8 cellular contexts compared by ENCODE assay signal in genomic region chrX:1592863-1593201, GRCh38. TPM values are rescaled to one million over a fixed set of nuclear protein-coding genes. Genes with fewer than 3 reads are reported as not detected.
A peak's percentile ranks its signal among the peaks of the same experiment; 100 is the strongest.
DNase-seq lines count a peak whose midpoint lies in the region; ATAC-seq and TF ChIP-seq lines count a peak whose summit lies in the region.

No MANE protein-coding gene starts in this region.

- H3K36me3 ChIP-seq in CD4-positive, CD25-positive, alpha-beta regulatory T cell (ENCODE audit: control insufficient read depth, insufficient read depth, low read length) = peaks cover 38% of the 10 kb centered on the region
- peaks cover 45% of the 10 kb centered on the region for H3K36me3 ChIP-seq in OCI-LY1 (ENCODE audit: insufficient read depth, low read length)
- H3K36me3 ChIP-seq in endodermal cell (ENCODE audit: control insufficient read depth, insufficient read depth, low read length) = peaks cover 32% of the 10 kb centered on the region
- H3K36me3 ChIP-seq in neural cell (ENCODE audit: insufficient read depth, low read length) = peaks cover 5% of the 10 kb centered on the region

- peaks cover 20% of the 10 kb centered on the region for H3K36me3 Mint-ChIP-seq in CD4-positive, CD25-positive, alpha-beta regulatory T cell
- peaks cover 40% of the 10 kb centered on the region for H3K36me3 Mint-ChIP-seq in endodermal cell (ENCODE audit: low read depth)

- H3K9ac ChIP-seq in OCI-LY1 (ENCODE audit: low read length) (peak overlapping the region; percentile 87), endodermal cell (ENCODE audit: extremely low read depth, low read length, poor library complexity, severe bottlenecking) (peak overlapping the region; percentile 80), neural cell (ENCODE audit: low read length) (peak overlapping the region; percentile 89)

- no peak overlapping the region for H2AFZ ChIP-seq in OCI-LY1 (ENCODE audit: low read length)
- no peak overlapping the region for H2AFZ ChIP-seq in neural cell (ENCODE audit: low read depth, low read length)

- TF ChIP-seq EP300 in neural cell (conservative IDR thresholded peaks at IDR 0.05; ENCODE audit: poor library complexity, severe bottlenecking) = no peak

- peak overlapping the region; percentile 67 for H3K4me3 ChIP-seq in CD4-positive, CD25-positive, alpha-beta regulatory T cell (ENCODE audit: low read depth, low read length)
- H3K4me3 ChIP-seq in OCI-LY1 (ENCODE audit: low read depth, low read length, poor library complexity, severe bottlenecking) (peak overlapping the region; percentile 92), endodermal cell (ENCODE audit: low read length) (peak overlapping the region; percentile 93), neural cell (ENCODE audit: low read length) (peak overlapping the region; percentile 88)

- H4K20me1 ChIP-seq in OCI-LY1 (ENCODE audit: insufficient read depth, low read length) (no peaks in the 10 kb centered on the region), neural cell (ENCODE audit: insufficient read depth) (peaks cover 3% of the 10 kb centered on the region)

- H3K9me3 ChIP-seq in CD4-positive, CD25-positive, alpha-beta regulatory T cell (ENCODE audit: control insufficient read depth in 2 of 2, low read length in 2 of 2) = no peaks in the 10 kb centered on the region
- H3K9me3 ChIP-seq in OCI-LY1 (ENCODE audit: low read length) (no peaks in the 10 kb centered on the region), endodermal cell (ENCODE audit: control insufficient read depth, low read length) (no peaks in the 10 kb centered on the region), neural cell (ENCODE audit: low read length) (no peaks in the 10 kb centered on the region)

- H3K27ac ChIP-seq in CD4-positive, CD25-positive, alpha-beta regulatory T cell (ENCODE audit: insufficient read depth, low read length, poor library complexity, severe bottlenecking) = peak overlapping the region; percentile 74
- peak overlapping the region; percentile 22 for H3K27ac ChIP-seq in OCI-LY1 (ENCODE audit: low read depth, low read length, poor library complexity, severe bottlenecking)
- H3K27ac ChIP-seq in endodermal cell (ENCODE audit: low read depth, low read length) = no peak overlapping the region
- H3K27ac ChIP-seq in neural cell (ENCODE audit: low read length) = no peak overlapping the region

- TF ChIP-seq CTCF in OCI-LY1 (IDR thresholded peaks at IDR 0.05; ENCODE audit: low read length) (no peak), endodermal cell (conservative IDR thresholded peaks at IDR 0.05) (no peak), neural cell (IDR thresholded peaks at IDR 0.05; ENCODE audit: poor library complexity, severe bottlenecking) (no peak)

- H3K9me2 ChIP-seq in OCI-LY1 (ENCODE audit: low read depth, low read length) (no peaks in the 10 kb centered on the region), neural cell (ENCODE audit: insufficient read depth, low read length) (no peaks in the 10 kb centered on the region)

- peaks cover 27% of the 10 kb centered on the region for H3K4me1 ChIP-seq in CD4-positive, CD25-positive, alpha-beta regulatory T cell (ENCODE audit: control insufficient read depth, insufficient read depth, low read length, poor library complexity, severe bottlenecking)
- H3K4me1 ChIP-seq in OCI-LY1 (ENCODE audit: insufficient read depth, low read length, severe bottlenecking) (peaks cover 22% of the 10 kb centered on the region), endodermal cell (ENCODE audit: control insufficient read depth, insufficient read depth, low read length) (peaks cover 4% of the 10 kb centered on the region)

- peaks cover 0 to 34% (median 13%) of the 10 kb centered on the region in 4 donors for H3K4me1 Mint-ChIP-seq in CD4-positive, CD25-positive, alpha-beta regulatory T cell
- peaks cover 10% of the 10 kb centered on the region for H3K4me1 Mint-ChIP-seq in endodermal cell

- 36 to 38% methylated on average over 9 to 12 of the region's 12 CpGs for WGBS in endodermal cell (ENCODE audit: insufficient coverage in 1 of 2, insufficient read length in 1 of 2), 2 experiments

- H3K4me3 Mint-ChIP-seq in CD4-positive, CD25-positive, alpha-beta regulatory T cell = peak overlapping the region; percentile 90 to 95 (median 94)
- H3K4me3 Mint-ChIP-seq in endodermal cell = peak overlapping the region; percentile 92

- POLR2A ChIA-PET in HEK293T (lab: Yijun Ruan, JAX) = no interaction called here

- no peaks in the 10 kb centered on the region for H3K27me3 ChIP-seq in CD4-positive, CD25-positive, alpha-beta regulatory T cell (ENCODE audit: control insufficient read depth, insufficient read depth, low read length)
- H3K27me3 ChIP-seq in OCI-LY1 (ENCODE audit: insufficient read depth, low read length) (no peaks in the 10 kb centered on the region), endodermal cell (ENCODE audit: control insufficient read depth, insufficient read depth, low read length, poor library complexity, severe bottlenecking) (no peaks in the 10 kb centered on the region), neural cell (ENCODE audit: insufficient read depth, low read depth, low read length) (no peaks in the 10 kb centered on the region)

- H3K27me3 Mint-ChIP-seq in CD4-positive, CD25-positive, alpha-beta regulatory T cell = no peaks in the 10 kb centered on the region
- no peaks in the 10 kb centered on the region for H3K27me3 Mint-ChIP-seq in endodermal cell (ENCODE audit: insufficient read depth)

- DNase-seq in CD4-positive, CD25-positive, alpha-beta regulatory T cell = no peak
- no peak for DNase-seq in endodermal cell
- DNase-seq in GM03348 (ENCODE audit: low spot score) = no peak
- no peak for DNase-seq in islet precursor cell
- no peak for DNase-seq in HEK293T (ENCODE audit: extremely low spot score)

- TF ChIP-seq RAD21 in neural cell (conservative IDR thresholded peaks at IDR 0.05) = no peak

- peaks cover 26% of the 10 kb centered on the region for H3K79me2 ChIP-seq in OCI-LY1 (ENCODE audit: insufficient read depth, low read length)
- peaks cover 27% of the 10 kb centered on the region for H3K79me2 ChIP-seq in neural cell (replicated peaks; ENCODE audit: insufficient read depth, low read length)

- no peak for ATAC-seq in CD4-positive, CD25-positive, alpha-beta regulatory T cell (ENCODE audit: low read depth in 2 of 2)
- peak; percentile 21 for ATAC-seq in GM21717 (IDR thresholded peaks at IDR 0.05; ENCODE audit: unreplicated experiment)

- CTCF ChIA-PET in HEK293T (lab: Yijun Ruan, JAX) = no interaction called here

- peak overlapping the region; percentile 91 for H3K4me2 ChIP-seq in OCI-LY1 (ENCODE audit: low read length)
- peak overlapping the region; percentile 82 for H3K4me2 ChIP-seq in neural cell (ENCODE audit: low read length)

- H3K27ac Mint-ChIP-seq in CD4-positive, CD25-positive, alpha-beta regulatory T cell = peak overlapping the region; percentile 79 to 97 (median 93)
- H3K27ac Mint-ChIP-seq in endodermal cell = peak overlapping the region; percentile 90

- H3F3A ChIP-seq in OCI-LY1 (ENCODE audit: insufficient read depth, low read length) (peaks cover 12% of the 10 kb centered on the region; the same call in 1 of the 2 replicates), neural cell (ENCODE audit: insufficient read depth, low read length, poor library complexity, severe bottlenecking) (no peaks in the 10 kb centered on the region)

- peaks cover 0 to 1% (median 0%) of the 10 kb centered on the region in 7 donors for H3K9me3 Mint-ChIP-seq in CD4-positive, CD25-positive, alpha-beta regulatory T cell
- no peaks in the 10 kb centered on the region for H3K9me3 Mint-ChIP-seq in endodermal cell

TF ChIP-seq in neural cell, 6 proteins besides CTCF, POLR2A, EP300 and RAD21:
- no peak for TF ChIP-seq MXI1 (conservative IDR thresholded peaks at IDR 0.05; ENCODE audit: poor library complexity, severe bottlenecking)

TF ChIP-seq in HEK293T, 16 proteins besides CTCF, POLR2A, EP300 and RAD21:
- TF ChIP-seq ELF4 (IDR thresholded peaks at IDR 0.05) (no peak), L3MBTL2 (conservative IDR thresholded peaks at IDR 0.05) (no peak), FOXM1 (IDR thresholded peaks at IDR 0.05; ENCODE audit: borderline replicate concordance) (no peak), FOXK2 (IDR thresholded peaks at IDR 0.05) (no peak), HDGF (IDR thresholded peaks at IDR 0.05; ENCODE audit: borderline replicate concordance) (no peak), BHLHE40 (IDR thresholded peaks at IDR 0.05; ENCODE audit: borderline replicate concordance) (no peak), ARNT (IDR thresholded peaks at IDR 0.05) (no peak), CTBP1 (IDR thresholded peaks at IDR 0.05; ENCODE audit: borderline replicate concordance) (no peak), SP1 (IDR thresholded peaks at IDR 0.05) (no peak), PKNOX1 (IDR thresholded peaks at IDR 0.05) (no peak), FOXA1 (IDR thresholded peaks at IDR 0.05) (no peak), LEF1 (IDR thresholded peaks at IDR 0.05; ENCODE audit: borderline replicate concordance) (no peak)
TF ChIP-seq in HEK293T: peak in this region for 0.

RNA-seq across cellular contexts. Expression of gene AKAP17A, which starts 1.4 kb away (rescaled TPM):
- total RNA-seq in CD4-positive, CD25-positive, alpha-beta regulatory T cell = 108 TPM
- polyA plus RNA-seq in CD4-positive, CD25-positive, alpha-beta regulatory T cell = 10 to 100 TPM; 11.0 to 14.8 (median 13.7) TPM
- total RNA-seq in endodermal cell = 10 to 100 TPM; 42.2 to 50.9 TPM
- 50.4 TPM for polyA plus RNA-seq in endodermal cell (2013, experiment 1 of 2)
- 42.1 TPM for polyA plus RNA-seq in endodermal cell (2013, experiment 2 of 2)
- 48.7 and 59.2 TPM in 2 replicates for polyA plus RNA-seq in neural cell
- polyA minus RNA-seq in neural cell = 33.1 and 33.8 TPM in 2 replicates

RNA-seq across cellular contexts. Expression of gene ASMT, which starts 22.0 kb away (rescaled TPM):
- not detected for total RNA-seq in CD4-positive, CD25-positive, alpha-beta regulatory T cell
- polyA plus RNA-seq in CD4-positive, CD25-positive, alpha-beta regulatory T cell = under 1 TPM in 3 of 4 donors, not detected in 1; 0.19 to 1.00 (median 0.91) TPM
- total RNA-seq in endodermal cell = not detected
- polyA plus RNA-seq in endodermal cell (2013, experiment 1 of 2) = 0.68 TPM
- polyA plus RNA-seq in endodermal cell (2013, experiment 2 of 2) = 0.83 TPM
- polyA plus RNA-seq in neural cell = 1.8 TPM in 1 of 2 replicates, not detected in the other
- polyA minus RNA-seq in neural cell = not detected in 2 replicates

RNA-seq across cellular contexts. Expression of gene P2RY8, which starts 55.8 kb away (rescaled TPM):
- total RNA-seq in CD4-positive, CD25-positive, alpha-beta regulatory T cell = 158 TPM
- polyA plus RNA-seq in CD4-positive, CD25-positive, alpha-beta regulatory T cell = 100 to 1,000 TPM; 189 to 222 (median 207) TPM
- not detected for total RNA-seq in endodermal cell
- polyA plus RNA-seq in endodermal cell (2013, experiment 1 of 2) = 0.07 TPM
- polyA plus RNA-seq in endodermal cell (2013, experiment 2 of 2) = 0.04 TPM
- not detected in 2 replicates for polyA plus RNA-seq in neural cell
- 0.24 TPM in 1 of 2 replicates, not detected in the other for polyA minus RNA-seq in neural cell

Comparison
In these comparisons a context has a peak if more than half of its experiments do, and no peak if none do; other contexts are left out.
1. H3K27ac ChIP-seq: peak in CD4-positive, CD25-positive, alpha-beta regulatory T cell (single experiment) and OCI-LY1 (single experiment); none in endodermal cell (single experiment) and neural cell (single experiment).
2. RNA of gene P2RY8, which starts 55.8 kb away (total RNA-seq): 158 TPM in CD4-positive, CD25-positive, alpha-beta regulatory T cell (single experiment); not detected in endodermal cell; every median in the first group is over 100 times any median in the second.
3. Peak in every context shown above with its lines, with median percentiles within 50 percentile points of each other: H3K4me3 ChIP-seq and H3K9ac ChIP-seq.